ENCODE assay signal across 8 cellular contexts in the genomic region with DNA sequence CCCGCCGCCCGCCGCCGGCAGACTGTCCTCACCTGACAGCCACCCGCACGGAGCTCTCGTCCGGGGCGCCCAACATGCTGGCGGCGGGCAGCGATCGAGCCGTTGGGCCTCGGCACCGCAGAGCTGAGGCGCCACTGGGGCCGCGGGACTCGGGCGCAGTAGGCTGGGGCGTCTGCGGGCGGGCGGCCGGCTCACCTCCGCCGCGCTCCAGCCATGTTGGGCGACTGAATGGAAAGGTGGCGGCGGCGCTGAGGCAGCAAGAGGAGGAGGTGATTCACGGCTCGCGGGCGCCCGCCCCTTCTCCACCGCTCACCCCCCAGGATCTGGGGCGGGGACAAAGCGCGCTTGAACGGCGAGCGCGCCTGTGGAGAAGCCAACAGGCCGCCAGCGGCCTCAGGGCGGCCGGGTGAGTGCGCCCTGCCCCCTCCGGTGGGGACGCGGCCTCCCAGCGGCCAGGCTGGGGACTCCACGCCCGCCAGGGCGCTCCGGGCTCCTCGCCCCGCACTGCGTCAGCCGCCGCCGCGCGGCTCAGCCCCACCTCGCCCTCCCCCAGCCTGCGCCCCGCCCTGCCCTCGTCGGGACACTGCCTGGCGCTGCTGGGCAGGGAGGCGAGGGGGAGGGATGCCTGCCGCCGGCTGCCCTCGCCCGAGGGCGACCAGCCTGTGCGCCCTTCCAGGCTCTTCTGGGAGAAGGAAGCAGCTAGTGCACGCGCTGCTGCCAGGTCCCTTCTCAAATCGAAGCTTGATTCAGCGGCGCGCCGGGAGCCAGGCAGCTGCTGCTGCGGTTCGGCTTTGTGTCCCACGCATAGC. TPM values are rescaled to one million over a fixed set of nuclear protein-coding genes. Genes with fewer than 3 reads are reported as not detected.
DNase-seq lines count a peak whose midpoint lies in the region; ATAC-seq, FAIRE-seq and TF ChIP-seq lines count a peak whose summit lies in the region.

A gene with protein sequence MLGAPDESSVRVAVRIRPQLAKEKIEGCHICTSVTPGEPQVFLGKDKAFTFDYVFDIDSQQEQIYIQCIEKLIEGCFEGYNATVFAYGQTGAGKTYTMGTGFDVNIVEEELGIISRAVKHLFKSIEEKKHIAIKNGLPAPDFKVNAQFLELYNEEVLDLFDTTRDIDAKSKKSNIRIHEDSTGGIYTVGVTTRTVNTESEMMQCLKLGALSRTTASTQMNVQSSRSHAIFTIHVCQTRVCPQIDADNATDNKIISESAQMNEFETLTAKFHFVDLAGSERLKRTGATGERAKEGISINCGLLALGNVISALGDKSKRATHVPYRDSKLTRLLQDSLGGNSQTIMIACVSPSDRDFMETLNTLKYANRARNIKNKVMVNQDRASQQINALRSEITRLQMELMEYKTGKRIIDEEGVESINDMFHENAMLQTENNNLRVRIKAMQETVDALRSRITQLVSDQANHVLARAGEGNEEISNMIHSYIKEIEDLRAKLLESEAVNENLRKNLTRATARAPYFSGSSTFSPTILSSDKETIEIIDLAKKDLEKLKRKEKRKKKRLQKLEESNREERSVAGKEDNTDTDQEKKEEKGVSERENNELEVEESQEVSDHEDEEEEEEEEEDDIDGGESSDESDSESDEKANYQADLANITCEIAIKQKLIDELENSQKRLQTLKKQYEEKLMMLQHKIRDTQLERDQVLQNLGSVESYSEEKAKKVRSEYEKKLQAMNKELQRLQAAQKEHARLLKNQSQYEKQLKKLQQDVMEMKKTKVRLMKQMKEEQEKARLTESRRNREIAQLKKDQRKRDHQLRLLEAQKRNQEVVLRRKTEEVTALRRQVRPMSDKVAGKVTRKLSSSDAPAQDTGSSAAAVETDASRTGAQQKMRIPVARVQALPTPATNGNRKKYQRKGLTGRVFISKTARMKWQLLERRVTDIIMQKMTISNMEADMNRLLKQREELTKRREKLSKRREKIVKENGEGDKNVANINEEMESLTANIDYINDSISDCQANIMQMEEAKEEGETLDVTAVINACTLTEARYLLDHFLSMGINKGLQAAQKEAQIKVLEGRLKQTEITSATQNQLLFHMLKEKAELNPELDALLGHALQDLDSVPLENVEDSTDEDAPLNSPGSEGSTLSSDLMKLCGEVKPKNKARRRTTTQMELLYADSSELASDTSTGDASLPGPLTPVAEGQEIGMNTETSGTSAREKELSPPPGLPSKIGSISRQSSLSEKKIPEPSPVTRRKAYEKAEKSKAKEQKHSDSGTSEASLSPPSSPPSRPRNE (N-terminal part only) (minus strand): TSS at position 226 of the 809 bp plus-strand sequence. CDS start 150 bp downstream, at position 76.

- H3K4me3 Mint-ChIP-seq in central memory CD8-positive, alpha-beta T cell: peak within 1 kb of the TSS; percentile 89

- peak within 1 kb of the TSS; percentile 94 for H3K4me3 ChIP-seq in A549

- no peak for FAIRE-seq in A549 (lab: Jason Lieb, UNC)

- WGBS in A549 (ENCODE audit: missing lambda C conversion rate): 0% methylated on average over 1 of the region's 91 CpGs

- peaks cover 25% of the 10 kb centered on the region for H3K4me1 Mint-ChIP-seq in central memory CD8-positive, alpha-beta T cell

- TF ChIP-seq CTCF in A549 (IDR thresholded peaks at IDR 0.05): peak; percentile 42

- peak within 1 kb of the TSS; percentile 95 for H3K27ac Mint-ChIP-seq in central memory CD8-positive, alpha-beta T cell (ENCODE audit: low read depth)

- peak; percentile 95 for TF ChIP-seq POLR2A in A549 (IDR thresholded peaks at IDR 0.05; ENCODE audit: low read length)

- H3K27ac ChIP-seq in A549: peak within 1 kb of the TSS; percentile 97

- peaks cover 37% of the 10 kb centered on the region for H3K4me1 ChIP-seq in A549

- no peaks in the 10 kb centered on the region for H3K9me3 ChIP-seq in A549

- H3K36me3 Mint-ChIP-seq in central memory CD8-positive, alpha-beta T cell (ENCODE audit: insufficient read depth): peaks cover 7% of the 10 kb centered on the region

- ATAC-seq in A549: peak; percentile 91 to 96
- ATAC-seq in GM18861 (IDR thresholded peaks at IDR 0.05; ENCODE audit: unreplicated experiment): peak; percentile 95
- peak; percentile 95 for ATAC-seq in HG03095 (IDR thresholded peaks at IDR 0.05; ENCODE audit: unreplicated experiment)
- ATAC-seq in central memory CD8-positive, alpha-beta T cell (replicated peaks; ENCODE audit: extremely low read depth, poor library complexity, severe bottlenecking): peak; percentile 92

- peak in 1 of 2 experiments; percentile 52; a peak in 3 of 5 replicates for TF ChIP-seq RAD21 in A549 (conservative IDR thresholded peaks at IDR 0.05 in 1 of 2, IDR thresholded peaks at IDR 0.05 in 1 of 2)

- no peaks in the 10 kb centered on the region for H3K27me3 Mint-ChIP-seq in central memory CD8-positive, alpha-beta T cell

- H3K4me2 ChIP-seq in A549: peak within 1 kb of the TSS; percentile 92

- POLR2A ChIA-PET in A549 (lab: Yijun Ruan, JAX): interaction anchor here (0.6 to 2.1 kb wide), 9 partner anchors 11 to 177 kb away, joined by 3 to 9 read pairs (median 4); a partner anchor contains a TSS

- TF ChIP-seq EP300 in A549 (IDR thresholded peaks at IDR 0.05): 0 out of 5 replicates have a peak, but pooled peaks of 1 of the 2 experiments have one; percentile 54

- DNase-seq in A549 (ENCODE audit: low read depth in 1 of 2, low spot score in 1 of 2) (peak; percentile 69 to 97), NCI-H2171 treated with DMSO at 0.1 percent for 48 hours (lab: John Stamatoyannopoulos, UW) (peak; percentile 82), islet precursor cell (peak; percentile 99)
- DNase-seq in activated CD4-positive, CD25-positive, alpha-beta regulatory T cell treated with anti-CD3 and anti-CD28 coated beads, Interleukin-2, amount 50 U/mL, for 16 hours (ENCODE audit: low read depth, low spot score): peak; percentile 73
- DNase-seq in central memory CD8-positive, alpha-beta T cell (ENCODE audit: low spot score in 2 of 2): peak; percentile 79 to 91
- peak; percentile 68 to 86 (median 78) for DNase-seq in stimulated activated CD4-positive, alpha-beta T cell treated with anti-CD3 and anti-CD28 coated beads, Interleukin-12 subunit alpha, Interleukin-12 subunit beta, amount 100 ng/mL, for 48 hours (ENCODE audit: low read depth in 2 of 3, low spot score in 1 of 3)

- no peaks in the 10 kb centered on the region for H3K9me3 Mint-ChIP-seq in central memory CD8-positive, alpha-beta T cell

- CTCF ChIA-PET in A549 (lab: Yijun Ruan, JAX): interaction anchor here (0.7 to 1.5 kb wide), 4 partner anchors 12 to 60 kb away, joined by 3 read pairs; no protein-coding TSS in a partner anchor

TF ChIP-seq in A549, 52 proteins besides CTCF, POLR2A, EP300 and RAD21 (continues in another document):
- TF ChIP-seq CHD2 (IDR thresholded peaks at IDR 0.05; ENCODE audit: low read length, partially characterized antibody) (no peak), HDAC2 (IDR thresholded peaks at IDR 0.05) (no peak), HOXB5 (CRISPR knock-in tag; IDR thresholded peaks at IDR 0.05) (no peak), RNF2 (IDR thresholded peaks at IDR 0.05; ENCODE audit: borderline replicate concordance, low read depth) (no peak), ZSCAN20 (CRISPR knock-in tag; IDR thresholded peaks at IDR 0.05) (no peak), HOXB13 (CRISPR knock-in tag; IDR thresholded peaks at IDR 0.05; ENCODE audit: low read depth) (no peak), JUN (IDR thresholded peaks at IDR 0.05) (peak in 1 of 2 experiments; percentile 90; a peak in 4 of 5 replicates), BHLHE40 (IDR thresholded peaks at IDR 0.05; ENCODE audit: low read depth, low read length) (no peak), FOSB (CRISPR knock-in tag; IDR thresholded peaks at IDR 0.05) (no peak)
- TF ChIP-seq, protein P1, sequence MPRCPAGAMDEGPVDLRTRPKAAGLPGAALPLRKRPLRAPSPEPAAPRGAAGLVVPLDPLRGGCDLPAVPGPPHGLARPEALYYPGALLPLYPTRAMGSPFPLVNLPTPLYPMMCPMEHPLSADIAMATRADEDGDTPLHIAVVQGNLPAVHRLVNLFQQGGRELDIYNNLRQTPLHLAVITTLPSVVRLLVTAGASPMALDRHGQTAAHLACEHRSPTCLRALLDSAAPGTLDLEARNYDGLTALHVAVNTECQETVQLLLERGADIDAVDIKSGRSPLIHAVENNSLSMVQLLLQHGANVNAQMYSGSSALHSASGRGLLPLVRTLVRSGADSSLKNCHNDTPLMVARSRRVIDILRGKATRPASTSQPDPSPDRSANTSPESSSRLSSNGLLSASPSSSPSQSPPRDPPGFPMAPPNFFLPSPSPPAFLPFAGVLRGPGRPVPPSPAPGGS (IDR thresholded peaks at IDR 0.05): peak; percentile 69; the same call in 2 of the 3 replicates
- TF ChIP-seq, protein P2, sequence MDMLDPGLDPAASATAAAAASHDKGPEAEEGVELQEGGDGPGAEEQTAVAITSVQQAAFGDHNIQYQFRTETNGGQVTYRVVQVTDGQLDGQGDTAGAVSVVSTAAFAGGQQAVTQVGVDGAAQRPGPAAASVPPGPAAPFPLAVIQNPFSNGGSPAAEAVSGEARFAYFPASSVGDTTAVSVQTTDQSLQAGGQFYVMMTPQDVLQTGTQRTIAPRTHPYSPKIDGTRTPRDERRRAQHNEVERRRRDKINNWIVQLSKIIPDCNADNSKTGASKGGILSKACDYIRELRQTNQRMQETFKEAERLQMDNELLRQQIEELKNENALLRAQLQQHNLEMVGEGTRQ (IDR thresholded peaks at IDR 0.05): no peak
- TF ChIP-seq, protein P3, sequence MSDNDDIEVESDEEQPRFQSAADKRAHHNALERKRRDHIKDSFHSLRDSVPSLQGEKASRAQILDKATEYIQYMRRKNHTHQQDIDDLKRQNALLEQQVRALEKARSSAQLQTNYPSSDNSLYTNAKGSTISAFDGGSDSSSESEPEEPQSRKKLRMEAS (IDR thresholded peaks at IDR 0.05): peak; percentile 76

RNA-seq across cellular contexts. Expression of the gene that starts here (rescaled TPM):
- 71.6 and 79.0 TPM in 2 replicates for polyA plus RNA-seq in A549 (2011; rRNA removed)
- polyA plus RNA-seq in A549 (2012; cell fraction: cytosol; rRNA removed): 12.4 and 13.6 TPM in 2 replicates
- 9.8 and 14.6 TPM in 2 replicates for polyA plus RNA-seq in A549 (2012; cell fraction: nucleus; rRNA removed)
- 21.9 to 26.0 TPM (median 22.5 TPM) in 3 replicates for polyA plus RNA-seq in A549 (2017; fragmentation: RNase III; extraction: RNeasy Plus Mini Kit Qiagen cat#74134 plus additional on column Dnase treatment)
- polyA minus RNA-seq in A549 (2011; rRNA and poly(A)+ RNA removed): 51.3 and 57.6 TPM in 2 replicates

Comparison
In these comparisons a context has a peak if more than half of its experiments do, and no peak if none do; other contexts are left out.
1. Peak in every context shown above with its lines: DNase-seq, ATAC-seq, H3K4me3 ChIP-seq and H3K27ac ChIP-seq.